ENCODE assay signal across 8 cellular contexts in the genomic region with DNA sequence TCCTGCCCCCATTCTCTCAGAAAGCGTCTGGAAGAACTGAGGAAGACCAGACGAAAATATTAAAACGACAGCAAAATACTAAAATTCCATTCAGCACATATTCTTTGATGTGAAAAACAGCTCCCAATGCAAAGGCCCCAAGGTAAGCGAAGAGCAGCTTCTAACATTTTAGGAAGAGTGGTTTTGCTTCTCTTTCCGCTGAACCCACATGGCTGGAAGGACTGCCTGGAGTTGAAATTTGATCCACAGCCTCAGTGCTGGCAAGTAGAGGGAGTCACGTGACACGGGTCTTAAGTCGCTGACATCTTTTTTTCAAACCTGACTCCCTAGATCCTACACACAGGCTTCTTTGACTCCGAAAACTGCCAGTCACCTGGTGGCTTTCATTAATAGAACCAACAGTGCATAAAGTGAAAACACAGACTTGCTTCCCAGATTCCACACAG. TPM values are rescaled to one million over a fixed set of nuclear protein-coding genes. Genes with fewer than 3 reads are reported as not detected.
DNase-seq lines count a peak whose midpoint lies in the region; TF ChIP-seq lines count a peak whose summit lies in the region.

A gene (minus strand): TSS at position 233 of the 446 bp plus-strand sequence. CDS start 221 bp downstream, at position 12.

- no peaks in the 10 kb centered on the region for H3F3A ChIP-seq in smooth muscle cell (ENCODE audit: low read depth)

- TF ChIP-seq CTCF in OCI-LY3 (IDR thresholded peaks at IDR 0.05; ENCODE audit: low read depth, low read length) (no peak), coronary artery (IDR thresholded peaks at IDR 0.05) (no peak), kidney epithelial cell (IDR thresholded peaks at IDR 0.05; ENCODE audit: insufficient read depth, low read length, poor library complexity, severe bottlenecking) (no peak), smooth muscle cell (IDR thresholded peaks at IDR 0.05; ENCODE audit: borderline replicate concordance, insufficient read depth, poor library complexity, severe bottlenecking) (no peak), GM20000 (IDR thresholded peaks at IDR 0.05; ENCODE audit: extremely low read depth, missing control alignments) (no peak)

- H3K36me3 ChIP-seq in OCI-LY3 (replicated peaks; ENCODE audit: low read depth, low read length), result peaks cover 4% of the 10 kb centered on the region
- no peaks in the 10 kb centered on the region for H3K36me3 ChIP-seq in kidney epithelial cell (ENCODE audit: control insufficient read depth, insufficient read depth, low read length)
- no peaks in the 10 kb centered on the region for H3K36me3 ChIP-seq in smooth muscle cell (ENCODE audit: low read depth)

- H4K20me1 ChIP-seq in OCI-LY3 (ENCODE audit: insufficient read depth, low read length) (no peaks in the 10 kb centered on the region), smooth muscle cell (ENCODE audit: low read depth) (no peaks in the 10 kb centered on the region)

- H3K27me3 ChIP-seq in OCI-LY3 (ENCODE audit: low read depth, low read length) (no peaks in the 10 kb centered on the region), kidney epithelial cell (ENCODE audit: control insufficient read depth, insufficient read depth, low read length) (no peaks in the 10 kb centered on the region), smooth muscle cell (ENCODE audit: low read depth) (no peaks in the 10 kb centered on the region)

- H3K4me2 ChIP-seq in OCI-LY3 (ENCODE audit: low read length) (peak within 1 kb of the TSS; percentile 74), smooth muscle cell (peak within 1 kb of the TSS; percentile 89)

- H3K79me2 ChIP-seq in OCI-LY3 (ENCODE audit: low read length) (peaks cover 49% of the 10 kb centered on the region), smooth muscle cell (ENCODE audit: low read depth) (peaks cover 35% of the 10 kb centered on the region)

- DNase-seq in stimulated activated CD4-positive, alpha-beta T cell treated with anti-CD3 and anti-CD28 coated beads, Interleukin-15, amount 100 ng/mL, for 24 hours, result peak; percentile 8
- DNase-seq in stimulated activated CD4-positive, alpha-beta T cell treated with anti-CD3 and anti-CD28 coated beads, Interleukin-4, amount 100 ng/mL, for 24 hours, result no peak
- DNase-seq in HT-29 (ENCODE audit: low spot score) (peak; percentile 85), coronary artery (ENCODE audit: low spot score) (peak; percentile 88), kidney epithelial cell (ENCODE audit: low read depth) (peak; percentile 99), smooth muscle cell (lab: John Stamatoyannopoulos, UW; ENCODE audit: unreplicated experiment) (peak; percentile 2), GM20000 (ENCODE audit: low spot score) (no peak)

- H3K4me3 ChIP-seq in OCI-LY3 (ENCODE audit: low read length), result peak within 1 kb of the TSS; percentile 74
- H3K4me3 ChIP-seq in coronary artery, result peak within 1 kb of the TSS; percentile 71
- peak within 1 kb of the TSS; percentile 38 for H3K4me3 ChIP-seq in kidney epithelial cell (ENCODE audit: low read depth, low read length)
- H3K4me3 ChIP-seq in smooth muscle cell, result peak within 1 kb of the TSS; percentile 54

- H3K9me3 ChIP-seq in OCI-LY3 (ENCODE audit: insufficient read depth, low read length) (no peaks in the 10 kb centered on the region), smooth muscle cell (replicated peaks; ENCODE audit: low read depth) (no peaks in the 10 kb centered on the region)

- WGBS in smooth muscle cell (ENCODE audit: low lambda C conversion rate), result 5% methylated on average over 9 of the region's 9 CpGs

- H3K27ac ChIP-seq in OCI-LY3 (ENCODE audit: low read length) (peak within 1 kb of the TSS; percentile 80), coronary artery (peak within 1 kb of the TSS; percentile 32 to 52), smooth muscle cell (ENCODE audit: low read depth) (peak within 1 kb of the TSS; percentile 52)

- H3K9ac ChIP-seq in OCI-LY3 (ENCODE audit: low read length) (peak within 1 kb of the TSS; percentile 64), smooth muscle cell (ENCODE audit: low read depth) (peak within 1 kb of the TSS; percentile 52)

- H2AFZ ChIP-seq in OCI-LY3 (ENCODE audit: low read depth, low read length) (peak within 1 kb of the TSS; percentile 82), smooth muscle cell (ENCODE audit: low read depth) (peak within 1 kb of the TSS; percentile 96)

- H3K4me1 ChIP-seq in OCI-LY3 (ENCODE audit: low read length) (peaks cover 24% of the 10 kb centered on the region), smooth muscle cell (ENCODE audit: low read depth) (peaks cover 19% of the 10 kb centered on the region)

RNA-seq across cellular contexts. Expression of the gene that starts here (rescaled TPM):
- 6.6 and 7.1 TPM in 2 replicates for total RNA-seq in HT-29 (2014; rRNA removed; shearing (Covaris generic))
- total RNA-seq in kidney epithelial cell (3.4 and 5.5 TPM in 2 replicates), smooth muscle cell (37.7 and 39.9 TPM in 2 replicates)
- polyA plus RNA-seq in smooth muscle cell, result 14.6 and 15.0 TPM in 2 replicates

Comparison
In these comparisons a context has a peak if more than half of its experiments do, and no peak if none do; other contexts are left out.
1. DNase-seq: peak in stimulated activated CD4-positive, alpha-beta T cell treated with anti-CD3 and anti-CD28 coated beads, Interleukin-15, amount 100 ng/mL, for 24 hours (single experiment), HT-29 (single experiment), coronary artery (single experiment), kidney epithelial cell (single experiment) and smooth muscle cell (single experiment); none in stimulated activated CD4-positive, alpha-beta T cell treated with anti-CD3 and anti-CD28 coated beads, Interleukin-4, amount 100 ng/mL, for 24 hours (single experiment) and GM20000 (single experiment).
2. Peak in every context shown above with its lines, with median percentiles within 50 percentile points of each other: H3K27ac ChIP-seq and H3K4me3 ChIP-seq.